In genomic region chr1:57704231-57704630, GRCh38 we compare ENCODE assay signal across 3 cellular contexts.
"Had no signal": no experiment of that assay in that cellular context is flagged by ENCODE, and none has a peak within 500 bp of the region (broad histone marks: within the 10 kb centered on the region; RNA-seq: fewer than 3 reads in every experiment).

No MANE protein-coding gene starts in this region.

- DNase-seq: GDM1, GF-D8 had no signal

- H3K4me3 ChIP-seq: GM12878 had no signal
